Comparison of ENCODE assay signal across 2 cellular contexts in genomic region chr5:132831095-132831860, GRCh38.
TF ChIP-seq lines count a peak whose summit lies in the region.

No MANE protein-coding gene starts in this region.

TF ChIP-seq in H1, 55 proteins besides CTCF, POLR2A, EP300 and RAD21:
- TF ChIP-seq CEBPB (IDR thresholded peaks at IDR 0.05; ENCODE audit: low read depth, low read length), result no peak
TF ChIP-seq in H1: peak in this region for 0.

TF ChIP-seq in neural cell, 6 proteins besides CTCF, POLR2A, EP300 and RAD21:
- TF ChIP-seq REST (IDR thresholded peaks at IDR 0.05; ENCODE audit: borderline replicate concordance) (no peak), POLR2AphosphoS5 (IDR thresholded peaks at IDR 0.05) (no peak), MXI1 (conservative IDR thresholded peaks at IDR 0.05; ENCODE audit: poor library complexity, severe bottlenecking) (no peak), EZH2 (IDR thresholded peaks at IDR 0.05; ENCODE audit: borderline replicate concordance, insufficient read depth, low read length, poor library complexity, severe bottlenecking) (no peak), SMC3 (conservative IDR thresholded peaks at IDR 0.05; ENCODE audit: poor library complexity) (no peak), TAF1 (IDR thresholded peaks at IDR 0.05; ENCODE audit: low read depth) (no peak)
